Comparison of ENCODE assay signal across 26 cellular contexts in genomic region chr18:75679347-75679746, GRCh38.
DNase-seq lines count a peak whose midpoint lies in the region; TF ChIP-seq lines count a peak whose summit lies in the region.
"Had no signal": no experiment of that assay in that cellular context is flagged by ENCODE, and none has a peak within 500 bp of the region (broad histone marks: within the 10 kb centered on the region; RNA-seq: fewer than 3 reads in every experiment).

No MANE protein-coding gene starts in this region.

- intact Hi-C loops in esophagus squamous epithelium (cut with DNase I) (no loop called here), left ventricle myocardium inferior (cut with micrococcal nuclease) (no loop called here)

- peak; percentile 3 for DNase-seq in esophagus squamous epithelium (lab: John Stamatoyannopoulos, UW)
- DNase-seq in left ventricle myocardium inferior = peak; percentile 77
- DNase-seq in progenitor cell of endocrine pancreas (ENCODE audit: low spot score, unreplicated experiment) = no peak
- no peak for DNase-seq in stimulated activated CD4-positive, alpha-beta T cell treated with anti-CD3 and anti-CD28 coated beads, Interleukin-4, amount 100 ng/mL, for 24 hours
- DNase-seq in ecto neural progenitor cell (ENCODE audit: low spot score) = no peak
- DNase-seq in NCI-H2081 treated with DMSO at 0.1 percent for 48 hours (lab: John Stamatoyannopoulos, UW) = no peak
- DNase-seq: activated B cell treated with CpG ODN at 0.5 μM for 24 hours; activated CD4-positive, alpha-beta T cell treated with anti-CD3 and anti-CD28 coated beads, Interleukin-2, amount 50 U/mL, for 4 hours; activated naive CD4-positive, alpha-beta T cell treated with anti-CD3 and anti-CD28 coated beads, Interleukin-2, amount 50 U/mL, for 16 hours; anterior cingulate cortex; central memory CD4-positive, alpha-beta T cell; COR-L47; GDM1; lower lobe of right lung; mucosa of descending colon; NCI-H1930; NCI-H345; posterior cingulate gyrus; stimulated activated CD8-positive, alpha-beta memory T cell treated with anti-CD3 and anti-CD28 coated beads, Interleukin-4, amount 100 ng/mL, for 48 hours; T-cell; trophoblast cell had no signal

- no peak for TF ChIP-seq POLR2A in esophagus squamous epithelium (IDR thresholded peaks at IDR 0.05)

- H3K27me3 ChIP-seq in esophagus squamous epithelium = no peaks in the 10 kb centered on the region
- H3K27me3 ChIP-seq in left ventricle myocardium inferior (ENCODE audit: low read depth) = peaks cover 4% of the 10 kb centered on the region
- H3K27me3 ChIP-seq: BLaER1 treated with 17β-estradiol and CSF1 and Interleukin-3, amounts not matched to agents 10 nM and 100 nM had no signal

- H3K27ac ChIP-seq in esophagus squamous epithelium (no peak overlapping the region), left ventricle myocardium inferior (replicated peaks) (peak overlapping the region; percentile 68), urinary bladder (ENCODE audit: low read depth) (no peak overlapping the region)
- H3K27ac ChIP-seq: BLaER1 treated with 17β-estradiol and CSF1 and Interleukin-3, amounts not matched to agents 10 nM and 100 nM; lower lobe of right lung; skin epidermis had no signal

- no peaks in the 10 kb centered on the region for H3K27me3 Mint-ChIP-seq in progenitor cell of endocrine pancreas
- H3K27me3 Mint-ChIP-seq: activated B cell treated with CpG ODN at 0.5 μM for 24 hours had no signal

- no peaks in the 10 kb centered on the region for H3K4me1 ChIP-seq in esophagus squamous epithelium
- H3K4me1 ChIP-seq in left ventricle myocardium inferior = no peaks in the 10 kb centered on the region
- no peaks in the 10 kb centered on the region for H3K4me1 ChIP-seq in urinary bladder (ENCODE audit: insufficient read depth)
- H3K4me1 ChIP-seq: BLaER1 treated with 17β-estradiol and CSF1 and Interleukin-3, amounts not matched to agents 10 nM and 100 nM; HAP-1; lower lobe of right lung had no signal

- H3K4me3 Mint-ChIP-seq in progenitor cell of endocrine pancreas (ENCODE audit: low read depth) = no peak overlapping the region
- H3K4me3 Mint-ChIP-seq: activated B cell treated with CpG ODN at 0.5 μM for 24 hours, neural crest cell, T-cell had no signal

- H3K36me3 Mint-ChIP-seq in progenitor cell of endocrine pancreas (ENCODE audit: insufficient read depth) = peaks cover 3% of the 10 kb centered on the region
- H3K36me3 Mint-ChIP-seq: T-cell had no signal

- peak overlapping the region; percentile 54 for H3K27ac Mint-ChIP-seq in progenitor cell of endocrine pancreas
- H3K27ac Mint-ChIP-seq: activated B cell treated with CpG ODN at 0.5 μM for 24 hours, T-cell had no signal

- TF ChIP-seq CTCF in esophagus squamous epithelium (IDR thresholded peaks at IDR 0.05) = no peak
- TF ChIP-seq CTCF in left ventricle myocardium inferior (IDR thresholded peaks at IDR 0.05; ENCODE audit: borderline replicate concordance) = no peak
- no peak for TF ChIP-seq CTCF in progenitor cell of endocrine pancreas (IDR thresholded peaks at IDR 0.05; ENCODE audit: unreplicated experiment)

- H3K4me3 ChIP-seq in esophagus squamous epithelium (no peak overlapping the region), left ventricle myocardium inferior (peak overlapping the region; percentile 46), urinary bladder (ENCODE audit: low read depth, low read length) (peak overlapping the region; percentile 34)
- H3K4me3 ChIP-seq: BLaER1 treated with 17β-estradiol and CSF1 and Interleukin-3, amounts not matched to agents 10 nM and 100 nM; HAP-1; lower lobe of right lung; mucosa of descending colon; skin epidermis had no signal

- H3K9me3 Mint-ChIP-seq in progenitor cell of endocrine pancreas (ENCODE audit: low read depth) = peaks cover 8% of the 10 kb centered on the region
- H3K9me3 Mint-ChIP-seq: activated B cell treated with CpG ODN at 0.5 μM for 24 hours, T-cell had no signal

- 81% methylated on average over 13 of the region's 13 CpGs for WGBS in esophagus squamous epithelium, 2 donors
- 57% methylated on average over 13 of the region's 13 CpGs for WGBS in urinary bladder

- H3K36me3 ChIP-seq in esophagus squamous epithelium (no peaks in the 10 kb centered on the region), left ventricle myocardium inferior (no peaks in the 10 kb centered on the region), urinary bladder (ENCODE audit: insufficient read depth) (no peaks in the 10 kb centered on the region)
- H3K36me3 ChIP-seq: BLaER1 treated with 17β-estradiol and CSF1 and Interleukin-3, amounts not matched to agents 10 nM and 100 nM; HAP-1; lower lobe of right lung had no signal

- no peaks in the 10 kb centered on the region for H3K9me3 ChIP-seq in esophagus squamous epithelium
- peaks cover 5% of the 10 kb centered on the region for H3K9me3 ChIP-seq in left ventricle myocardium inferior (replicated peaks)
- H3K9me3 ChIP-seq: HAP-1, lower lobe of right lung, mucosa of descending colon had no signal

- peaks cover 25% of the 10 kb centered on the region for H3K4me1 Mint-ChIP-seq in progenitor cell of endocrine pancreas (ENCODE audit: low read depth)
- H3K4me1 Mint-ChIP-seq: activated B cell treated with CpG ODN at 0.5 μM for 24 hours, neural crest cell, T-cell had no signal

Comparison
In these comparisons a context has a peak if more than half of its experiments do, and no peak if none do; other contexts are left out.
1. DNase-seq: peak in esophagus squamous epithelium (single experiment) and left ventricle myocardium inferior (single experiment); none in progenitor cell of endocrine pancreas (single experiment), stimulated activated CD4-positive, alpha-beta T cell treated with anti-CD3 and anti-CD28 coated beads, Interleukin-4, amount 100 ng/mL, for 24 hours (single experiment), ecto neural progenitor cell (single experiment) and NCI-H2081 treated with DMSO at 0.1 percent for 48 hours (single experiment).
2. H3K4me3 ChIP-seq: peak in left ventricle myocardium inferior (single experiment) and urinary bladder (single experiment); none in esophagus squamous epithelium (0 of 4).